In the genomic region with DNA sequence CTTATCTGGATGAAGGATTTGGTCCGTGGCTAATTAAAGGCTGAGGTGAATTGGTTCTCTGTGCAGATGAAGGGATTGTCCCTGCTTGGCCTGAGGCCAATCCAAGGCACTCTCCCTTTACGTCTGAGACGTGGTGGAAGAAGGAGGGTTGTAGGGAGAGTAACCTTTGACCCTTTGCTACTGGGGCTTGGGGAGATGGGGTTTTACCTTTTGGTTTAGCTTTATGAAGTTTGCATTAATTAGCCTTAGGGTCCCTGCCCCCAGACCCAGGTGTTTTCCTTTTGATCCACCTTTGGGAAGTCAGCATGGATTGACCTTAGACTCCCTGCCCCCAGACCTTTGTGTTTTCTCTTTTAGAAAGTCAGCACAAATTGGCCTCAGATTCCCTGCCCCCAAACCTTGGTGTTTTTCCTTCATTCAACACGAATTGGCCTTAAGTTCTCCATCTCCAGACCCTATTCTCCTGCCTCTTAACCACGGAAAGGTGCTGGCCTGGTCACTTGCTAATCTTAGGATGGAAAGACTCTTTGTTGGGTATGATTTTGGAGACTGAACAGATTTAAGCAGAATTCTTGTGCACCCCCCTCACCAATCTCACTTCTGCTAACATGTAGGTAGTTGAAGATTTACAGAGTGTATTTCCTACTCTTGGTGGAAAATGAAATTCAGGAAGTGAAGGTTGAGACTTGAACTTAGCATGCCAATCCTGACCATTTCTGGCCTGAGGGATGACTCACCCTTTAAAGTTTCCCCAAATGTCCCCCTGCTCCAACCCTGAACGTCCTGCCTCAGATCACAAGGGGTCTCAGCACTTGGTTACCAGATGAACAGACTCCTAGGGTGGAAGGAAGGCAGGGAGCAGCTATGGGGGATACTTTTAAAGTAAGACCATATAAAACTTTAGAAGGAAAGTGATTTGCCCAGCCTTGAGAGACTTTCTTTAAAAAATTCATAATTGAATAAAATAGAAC, we compare ENCODE assay signal across 8 cellular contexts. TPM values are rescaled to one million over a fixed set of nuclear protein-coding genes. Genes with fewer than 3 reads are reported as not detected.
DNase-seq lines count a peak whose midpoint lies in the region; ATAC-seq and TF ChIP-seq lines count a peak whose summit lies in the region.

No MANE protein-coding gene starts in this region.

- H3K4me3 ChIP-seq in IMR-90 (ENCODE audit: insufficient read depth, low read depth, low read length), result no peak overlapping the region

- H3K56ac ChIP-seq in IMR-90 (ENCODE audit: extremely low read depth, insufficient read depth, low read length), result no peak overlapping the region

- H2BK5ac ChIP-seq in IMR-90 (ENCODE audit: low read depth, low read length, poor library complexity, severe bottlenecking), result no peak overlapping the region

- CTCF ChIA-PET in IMR-90 (lab: Yijun Ruan, JAX), result no interaction called here

- peak overlapping the region; percentile 23 for H2AK9ac ChIP-seq in IMR-90 (replicated peaks; ENCODE audit: low read depth, low read length, poor library complexity)

- H4K20me1 ChIP-seq in IMR-90 (ENCODE audit: insufficient read depth, low read length), result no peaks in the 10 kb centered on the region

- no peaks in the 10 kb centered on the region for H3K79me1 ChIP-seq in IMR-90 (ENCODE audit: low read depth in 1 of 2, low read length in 2 of 2)

- H4K5ac ChIP-seq in IMR-90 (ENCODE audit: low read depth, low read length), result peak overlapping the region; percentile 91; the same call in 1 of the 2 replicates

- no CpG with 5 or more reads among the region's 6 CpGs for WGBS in IMR-90 (ENCODE audit: extremely low coverage in 2 of 2, insufficient read length in 1 of 2), 2 experiments

- H3K14ac ChIP-seq in IMR-90 (replicated peaks; ENCODE audit: low read depth, low read length), result peak overlapping the region; percentile 61

- TF ChIP-seq POLR2A in IMR-90 (IDR thresholded peaks at IDR 0.05; ENCODE audit: low read depth, low read length), result no peak

- intact Hi-C loops in IMR-90 (cut with micrococcal nuclease), result no loop called here

- H2BK20ac ChIP-seq in IMR-90 (ENCODE audit: low read depth, low read length), result peak overlapping the region; percentile 91

- peak overlapping the region; percentile 78 for H4K91ac ChIP-seq in IMR-90 (ENCODE audit: insufficient read depth, low read depth, low read length)

- peaks cover 20% of the 10 kb centered on the region for H3K4me1 ChIP-seq in IMR-90 (ENCODE audit: control insufficient read depth, insufficient read depth, low read length)

- H3K36me3 ChIP-seq in IMR-90 (ENCODE audit: control insufficient read depth, insufficient read depth, low read length), result no peaks in the 10 kb centered on the region

- H3K9me1 ChIP-seq in IMR-90 (ENCODE audit: insufficient read depth, low read length), result peaks cover 12% of the 10 kb centered on the region

- TF ChIP-seq CTCF in IMR-90 (conservative IDR thresholded peaks at IDR 0.05; ENCODE audit: low read depth, low read length) (no peak), GM20000 (IDR thresholded peaks at IDR 0.05; ENCODE audit: extremely low read depth, missing control alignments) (no peak)

- dilution Hi-C loops in IMR-90 (cut with HindIII; ENCODE audit: low sequenced_read_pairs, unreplicated experiment), result no loop called here

- peak overlapping the region; percentile 95 for H3K18ac ChIP-seq in IMR-90 (ENCODE audit: low read depth, low read length)

- H3K4me2 ChIP-seq in IMR-90 (ENCODE audit: low read depth, low read length), result no peak overlapping the region

- in situ Hi-C loops in IMR-90 (cut with MboI; ENCODE audit: low sequenced_read_pairs), result no loop called here

- peak overlapping the region; percentile 15 to 38; a peak in 2 of 4 replicates for H4K8ac ChIP-seq in IMR-90 (ENCODE audit: low read depth in 2 of 2, low read length in 2 of 2)

- peak overlapping the region; percentile 64 for H2AFZ ChIP-seq in IMR-90 (replicated peaks; ENCODE audit: low read length, poor library complexity)

- no TSS peak for BruUV-seq in IMR-90 (replicated peaks; lab: Mats Ljungman, UMichigan)

- peak overlapping the region; percentile 32; the same call in 2 of the 3 replicates for H2BK15ac ChIP-seq in IMR-90 (ENCODE audit: low read depth, low read length)

- DNase-seq in EH (ENCODE audit: low read depth) (peak; percentile 60), IMR-90 (peak; percentile 53), islet precursor cell (peak; percentile 90), NAMALWA (ENCODE audit: low spot score) (no peak), mucosa of gallbladder (ENCODE audit: low spot score) (no peak), GM20000 (ENCODE audit: low spot score) (no peak)
- DNase-seq in stimulated activated CD4-positive, alpha-beta T cell treated with anti-CD3 and anti-CD28 coated beads, Interleukin-15, amount 100 ng/mL, for 24 hours, result no peak

- H3K4ac ChIP-seq in IMR-90 (ENCODE audit: low read depth, low read length), result peak overlapping the region; percentile 66

- H2AK5ac ChIP-seq in IMR-90 (ENCODE audit: low read depth, low read length), result peak overlapping the region; percentile 92

- POLR2A ChIA-PET in IMR-90 (lab: Charles Lee; ENCODE audit: unreplicated experiment), result no interaction called here

- no peak overlapping the region for H3K9ac ChIP-seq in IMR-90 (ENCODE audit: low read depth, low read length)

- no peak overlapping the region for H3K27ac ChIP-seq in IMR-90 (ENCODE audit: insufficient read depth, low read length)

- ATAC-seq in GM21786 (IDR thresholded peaks at IDR 0.05; ENCODE audit: unreplicated experiment), result peak; percentile 88
- peak; percentile 21; the same call in 1 of the 2 replicates for ATAC-seq in IMR-90 (ENCODE audit: low read depth)

- peak overlapping the region; percentile 73 for H2BK120ac ChIP-seq in IMR-90 (ENCODE audit: low read depth, low read length)

- H3K9me3 ChIP-seq in IMR-90 (ENCODE audit: control insufficient read depth, insufficient read depth, low read length), result no peaks in the 10 kb centered on the region

- no peaks in the 10 kb centered on the region for H3K27me3 ChIP-seq in IMR-90 (ENCODE audit: control insufficient read depth, insufficient read depth, low read length)

- no peak for TF ChIP-seq RAD21 in IMR-90 (IDR thresholded peaks at IDR 0.05; ENCODE audit: low read length)

- peak overlapping the region; percentile 45; the same call in 1 of the 2 replicates for H3K23ac ChIP-seq in IMR-90 (ENCODE audit: low read depth, low read length)

TF ChIP-seq in IMR-90, 13 proteins besides CTCF, POLR2A, EP300 and RAD21:
- no peak for TF ChIP-seq NFE2L2 (IDR thresholded peaks at IDR 0.05; ENCODE audit: low read depth, low read length)
- TF ChIP-seq BHLHE40 (IDR thresholded peaks at IDR 0.05; ENCODE audit: low read depth, low read length), result no peak
- peak; percentile 65; the same call in 1 of the 2 replicates for TF ChIP-seq FOS (IDR thresholded peaks at IDR 0.05; ENCODE audit: low read depth, low read length)
- no peak for TF ChIP-seq CHD1 (IDR thresholded peaks at IDR 0.05; ENCODE audit: low read depth, low read length)
- TF ChIP-seq CEBPB (IDR thresholded peaks at IDR 0.05; ENCODE audit: low read depth, low read length), result no peak

RNA-seq across cellular contexts. Expression of a gene that starts 23.1 kb away (rescaled TPM):
- total RNA-seq in IMR-90 (2012; rRNA removed) (7.0 and 11.9 TPM in 2 replicates), mucosa of gallbladder (16.8 TPM)
- 5.7 and 6.3 TPM in 2 replicates for polyA plus RNA-seq in IMR-90 (2012; rRNA removed)
- polyA plus RNA-seq in IMR-90 (2012; cell fraction: cytosol; rRNA removed), result 2.9 and 5.0 TPM in 2 replicates
- 3.4 and 4.4 TPM in 2 replicates for polyA plus RNA-seq in IMR-90 (2012; cell fraction: nucleus; rRNA removed; ENCODE audit: low replicate concordance)

Comparison
In these comparisons a context has a peak if more than half of its experiments do, and no peak if none do; other contexts are left out.
1. DNase-seq: peak in EH (single experiment), IMR-90 (single experiment) and islet precursor cell (single experiment); none in NAMALWA (single experiment), mucosa of gallbladder (single experiment), GM20000 (single experiment) and stimulated activated CD4-positive, alpha-beta T cell treated with anti-CD3 and anti-CD28 coated beads, Interleukin-15, amount 100 ng/mL, for 24 hours (single experiment).